Comparison of ENCODE assay signal across 13 cellular contexts in genomic region chr5:165616550-165617430, GRCh38.
DNase-seq lines count a peak whose midpoint lies in the region; ATAC-seq and TF ChIP-seq lines count a peak whose summit lies in the region.
"Had no signal": no experiment of that assay in that cellular context is flagged by ENCODE, and none has a peak within 500 bp of the region (broad histone marks: within the 10 kb centered on the region; RNA-seq: fewer than 3 reads in every experiment).

No MANE protein-coding gene starts in this region.

- no peak overlapping the region for H3K27ac Mint-ChIP-seq in T-cell

- no peak overlapping the region for H3K4me3 Mint-ChIP-seq in T-cell

- POLR2A ChIA-PET in T-cell (lab: Charles Lee): no interaction called here

- H3K36me3 Mint-ChIP-seq in T-cell: no peaks in the 10 kb centered on the region

- H3K4me3 ChIP-seq in HAP-1: no peak overlapping the region
- no peak overlapping the region for H3K4me3 ChIP-seq in astrocyte of the spinal cord (ENCODE audit: low read depth, low read length)
- H3K4me3 ChIP-seq: thoracic aorta had no signal

- CTCF ChIA-PET in T-cell (lab: Charles Lee): no interaction called here

- no peaks in the 10 kb centered on the region for H3K4me1 Mint-ChIP-seq in T-cell

- in situ Hi-C loops in HAP-1 (cut with MboI; ENCODE audit: low sequenced_read_pairs): no loop called here
- in situ Hi-C loops in astrocyte of the spinal cord (cut with HindIII; ENCODE audit: low sequenced_read_pairs): no loop called here

- peak; percentile 63 to 99 for DNase-seq in HAP-1 (ENCODE audit: low spot score in 2 of 2)
- DNase-seq in MV-4-11 (lab: John Stamatoyannopoulos, UW): peak; percentile 81
- DNase-seq in astrocyte of the spinal cord (ENCODE audit: low read depth, low spot score): peak; percentile 63
- DNase-seq in pons (ENCODE audit: low spot score): peak; percentile 13
- no peak for DNase-seq in NCI-H146 (lab: John Stamatoyannopoulos, UW)
- no peak for DNase-seq in T-cell
- DNase-seq in DMS53 treated with DMSO at 0.1 percent for 48 hours (lab: John Stamatoyannopoulos, UW; ENCODE audit: unreplicated experiment): no peak
- DNase-seq: activated CD8-positive, alpha-beta memory T cell treated with anti-CD3 and anti-CD28 coated beads for 24 hours; COR-L47; occipital lobe; stimulated activated CD4-positive, alpha-beta T cell treated with anti-CD3 and anti-CD28 coated beads, Interleukin-12 subunit alpha, Interleukin-12 subunit beta, amount 100 ng/mL, for 4 hours; T-helper 9 cell had no signal

- no peaks in the 10 kb centered on the region for H3K36me3 ChIP-seq in HAP-1 (replicated peaks)
- H3K36me3 ChIP-seq: thoracic aorta had no signal

- peak; percentile 26 for TF ChIP-seq CTCF in astrocyte of the spinal cord (IDR thresholded peaks at IDR 0.05; ENCODE audit: low read depth, low read length)

- no peaks in the 10 kb centered on the region for H3K27me3 ChIP-seq in HAP-1 (ENCODE audit: low read depth)

- no peaks in the 10 kb centered on the region; the same call in 1 of the 2 replicates for H3K9me3 ChIP-seq in HAP-1
- H3K9me3 ChIP-seq: thoracic aorta had no signal

- H3K27me3 Mint-ChIP-seq in T-cell: no peaks in the 10 kb centered on the region

- peaks cover 32% of the 10 kb centered on the region for H3K4me1 ChIP-seq in HAP-1

- ATAC-seq in T-cell (replicated peaks in 1 of 4): no peak

- peaks cover 2 to 21% (median 8%) of the 10 kb centered on the region in 3 donors for H3K9me3 Mint-ChIP-seq in T-cell

Comparison
In these comparisons a context has a peak if more than half of its experiments do, and no peak if none do; other contexts are left out.
1. DNase-seq: peak in HAP-1 (2 of 2), MV-4-11 (single experiment), astrocyte of the spinal cord (single experiment) and pons (single experiment); none in NCI-H146 (single experiment), T-cell (0 of 34) and DMS53 treated with DMSO at 0.1 percent for 48 hours (single experiment).